8 cellular contexts compared by ENCODE assay signal in the genomic region with DNA sequence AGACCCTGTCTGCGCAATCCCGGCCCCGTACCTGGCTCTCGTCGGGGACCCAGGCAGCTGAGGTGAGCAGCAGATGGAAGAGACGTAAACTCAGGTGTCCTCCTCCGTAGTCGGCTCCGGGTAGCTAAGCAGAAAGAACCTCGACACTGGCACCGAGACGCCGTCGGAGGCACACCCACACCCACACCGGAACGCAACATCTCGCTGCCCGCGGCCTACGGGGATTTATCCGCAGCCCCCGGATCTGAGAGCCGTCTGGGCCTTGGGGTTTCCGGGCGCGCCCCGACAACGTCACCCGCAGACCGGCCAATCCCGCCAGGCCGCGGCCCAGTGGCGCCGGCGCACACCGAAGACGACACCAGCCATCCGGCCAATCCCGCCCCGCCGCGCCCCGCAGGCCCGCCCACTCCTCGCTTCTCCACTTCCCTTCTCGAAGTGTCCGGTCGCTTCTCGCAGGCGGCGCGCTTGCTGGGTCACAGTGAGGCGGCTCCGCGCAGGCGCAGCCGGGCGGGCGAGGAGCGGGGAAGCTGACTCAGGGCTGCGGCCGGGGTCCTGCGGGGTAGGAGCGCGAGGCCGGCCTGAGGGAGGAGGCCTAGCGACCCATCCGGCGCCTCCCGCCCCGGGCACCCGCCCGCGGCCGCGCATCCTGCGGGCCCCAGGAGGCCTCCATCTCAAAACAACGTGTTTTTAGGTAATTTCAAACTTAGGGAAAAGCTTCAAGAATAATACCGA. TPM values are rescaled to one million over a fixed set of nuclear protein-coding genes. Genes with fewer than 3 reads are reported as not detected.
A peak's percentile ranks its signal among the peaks of the same experiment; 100 is the strongest.
DNase-seq lines count a peak whose midpoint lies in the region; ATAC-seq and TF ChIP-seq lines count a peak whose summit lies in the region.

A gene with protein sequence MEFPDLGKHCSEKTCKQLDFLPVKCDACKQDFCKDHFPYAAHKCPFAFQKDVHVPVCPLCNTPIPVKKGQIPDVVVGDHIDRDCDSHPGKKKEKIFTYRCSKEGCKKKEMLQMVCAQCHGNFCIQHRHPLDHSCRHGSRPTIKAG (minus strand): TSS at position 264 of the 732 bp plus-strand sequence. CDS start 1,984 bp downstream, outside the sequence.

- H4K20me1 ChIP-seq in osteoblast (ENCODE audit: insufficient read depth, low read length) = peaks cover 11% of the 10 kb centered on the region

- H3K36me3 ChIP-seq in osteoblast (ENCODE audit: insufficient read depth, low read length) = peaks cover 30% of the 10 kb centered on the region
- no peaks in the 10 kb centered on the region for H3K36me3 ChIP-seq in testis (ENCODE audit: low read depth, missing control alignments)

- no peaks in the 10 kb centered on the region for H3K9me3 Mint-ChIP-seq in activated naive CD8-positive, alpha-beta T cell (ENCODE audit: low read depth)

- peak within 1 kb of the TSS; percentile 85 for H2AFZ ChIP-seq in osteoblast (ENCODE audit: low read length)

- peak within 1 kb of the TSS; percentile 95 for H3K27ac ChIP-seq in osteoblast (ENCODE audit: low read depth, low read length)
- peak within 1 kb of the TSS; percentile 97 to 99 for H3K27ac ChIP-seq in testis

- H3K4me2 ChIP-seq in osteoblast (ENCODE audit: insufficient read depth, low read length) = peak within 1 kb of the TSS; percentile 92

- H3K27me3 ChIP-seq in osteoblast (ENCODE audit: insufficient read depth, low read length) (no peaks in the 10 kb centered on the region), testis (no peaks in the 10 kb centered on the region)

- H3K9me3 ChIP-seq in osteoblast (ENCODE audit: low read depth, low read length) (no peaks in the 10 kb centered on the region), testis (no peaks in the 10 kb centered on the region)

- no peaks in the 10 kb centered on the region for H3K27me3 Mint-ChIP-seq in activated naive CD8-positive, alpha-beta T cell

- DNase-seq in NCI-H1105 treated with DMSO at 0.1 percent for 48 hours (lab: John Stamatoyannopoulos, UW) (peak; percentile 96), SKM-1 treated with dmso at 0.1 percent for 144 hours (lab: John Stamatoyannopoulos, UW; ENCODE audit: unreplicated experiment) (peak; percentile 92), glomerular visceral epithelial cell (ENCODE audit: extremely low spot score) (peak; percentile 98), osteoblast (ENCODE audit: insufficient read length, low spot score, missing footprints) (peak; percentile 100), testis (peak; percentile 99)

- 0 to 1% methylated on average over 23 to 68 of the region's 80 CpGs for WGBS in testis, 2 donors

- peak within 1 kb of the TSS; percentile 93 for H3K4me3 Mint-ChIP-seq in activated naive CD8-positive, alpha-beta T cell

- intact Hi-C loops in testis (cut with DNase I; ENCODE audit: low total_unique reads) = no loop called here

- no peak for TF ChIP-seq CTCF in osteoblast (IDR thresholded peaks at IDR 0.05; ENCODE audit: extremely low read depth, low read depth, low read length)
- TF ChIP-seq CTCF in testis (IDR thresholded peaks at IDR 0.05) = no peak

- peaks cover 24% of the 10 kb centered on the region for H3K4me1 Mint-ChIP-seq in activated naive CD8-positive, alpha-beta T cell (ENCODE audit: low read depth)

- ATAC-seq in HG02642 (IDR thresholded peaks at IDR 0.05; ENCODE audit: poor library complexity, unreplicated experiment) = peak; percentile 97

- peaks cover 51% of the 10 kb centered on the region for H3K79me2 ChIP-seq in osteoblast (ENCODE audit: insufficient read depth, low read length)

- H3K36me3 Mint-ChIP-seq in activated naive CD8-positive, alpha-beta T cell = no peaks in the 10 kb centered on the region

- TF ChIP-seq POLR2A in GM10847 (IDR thresholded peaks at IDR 0.05; ENCODE audit: extremely low read depth, insufficient read length) (peak; percentile 79), testis (IDR thresholded peaks at IDR 0.05) (peak; percentile 70)

- H3K27ac Mint-ChIP-seq in activated naive CD8-positive, alpha-beta T cell = peak within 1 kb of the TSS; percentile 94

- H3K4me3 ChIP-seq in osteoblast (ENCODE audit: insufficient read depth, low read length) (peak within 1 kb of the TSS; percentile 96), testis (peak within 1 kb of the TSS; percentile 80 to 89)

- H3K4me1 ChIP-seq in osteoblast (ENCODE audit: insufficient read depth, low read length) (peaks cover 29% of the 10 kb centered on the region), testis (peaks cover 6% of the 10 kb centered on the region)

RNA-seq across cellular contexts. Expression of the gene that starts here (rescaled TPM):
- 11.8 and 13.0 TPM in 2 replicates for total RNA-seq in osteoblast
- 10 to 100 TPM; 32.9 to 37.8 TPM for total RNA-seq in testis
- 61.4 TPM for polyA plus RNA-seq in testis (ENCODE audit: insufficient read depth, low read depth, low replicate concordance)

Comparison
In these comparisons a context has a peak if more than half of its experiments do, and no peak if none do; other contexts are left out.
1. Peak in every context shown above with its lines: DNase-seq, ATAC-seq, H3K4me3 ChIP-seq and H3K27ac ChIP-seq.